ENCODE assay signal across 23 cellular contexts in the genomic region with DNA sequence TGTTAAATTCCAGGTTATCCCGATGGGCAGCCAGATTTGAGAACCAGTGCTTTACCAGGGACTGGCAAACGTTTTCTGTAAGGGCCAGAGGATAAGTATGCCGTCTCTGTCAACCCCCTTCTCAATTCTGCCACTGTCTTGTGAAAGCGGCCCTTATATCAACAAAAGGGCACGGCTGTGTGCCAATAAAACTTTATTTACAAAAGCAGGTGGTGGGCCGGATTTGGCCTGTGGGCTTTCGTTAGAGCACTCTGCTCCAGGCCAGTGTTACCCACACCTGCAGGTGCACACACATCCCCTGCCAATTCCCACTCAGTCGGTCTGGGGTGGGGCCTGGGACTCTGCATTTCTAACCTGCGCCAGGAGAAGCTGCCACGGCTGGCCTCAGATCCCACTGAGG.
A peak's percentile ranks its signal among the peaks of the same experiment; 100 is the strongest.
DNase-seq lines count a peak whose midpoint lies in the region; ATAC-seq and TF ChIP-seq lines count a peak whose summit lies in the region.
"Had no signal": no experiment of that assay in that cellular context is flagged by ENCODE, and none has a peak within 500 bp of the region (broad histone marks: within the 10 kb centered on the region; RNA-seq: fewer than 3 reads in every experiment).

No MANE protein-coding gene starts in this region.

- H3K9me3 Mint-ChIP-seq in glutamatergic neuron (ENCODE audit: unreplicated experiment) (peaks cover 21% of the 10 kb centered on the region), T-cell (no peaks in the 10 kb centered on the region)
- no peaks in the 10 kb centered on the region for H3K9me3 Mint-ChIP-seq in stimulated activated effector memory CD8-positive, alpha-beta T cell treated with anti-CD3 and anti-CD28 coated beads, Interleukin-12 subunit alpha, Interleukin-12 subunit beta, amount 100 ng/mL, for 72 hours

- H3K36me3 Mint-ChIP-seq in glutamatergic neuron (ENCODE audit: unreplicated experiment) (no peaks in the 10 kb centered on the region), T-cell (peaks cover 27% of the 10 kb centered on the region)
- H3K36me3 Mint-ChIP-seq in stimulated activated effector memory CD8-positive, alpha-beta T cell treated with anti-CD3 and anti-CD28 coated beads, Interleukin-12 subunit alpha, Interleukin-12 subunit beta, amount 100 ng/mL, for 72 hours, result peaks cover 45% of the 10 kb centered on the region

- CTCF ChIA-PET in T-cell (lab: Charles Lee), result no interaction called here

- H3K27me3 Mint-ChIP-seq in glutamatergic neuron (ENCODE audit: unreplicated experiment), result peaks cover 22% of the 10 kb centered on the region
- no peaks in the 10 kb centered on the region for H3K27me3 Mint-ChIP-seq in T-cell

- peaks cover 30% of the 10 kb centered on the region for H3K4me1 Mint-ChIP-seq in glutamatergic neuron (ENCODE audit: low read depth, unreplicated experiment)
- peaks cover 42% of the 10 kb centered on the region for H3K4me1 Mint-ChIP-seq in stimulated activated effector memory CD8-positive, alpha-beta T cell treated with anti-CD3 and anti-CD28 coated beads, Interleukin-12 subunit alpha, Interleukin-12 subunit beta, amount 100 ng/mL, for 72 hours
- peaks cover 0 to 3% (median 0%) of the 10 kb centered on the region in 3 donors for H3K4me1 Mint-ChIP-seq in T-cell

- TF ChIP-seq CTCF in LNCaP clone FGC (IDR thresholded peaks at IDR 0.05; ENCODE audit: control insufficient read depth, extremely low read depth, insufficient read depth) (no peak), glutamatergic neuron (IDR thresholded peaks at IDR 0.05; ENCODE audit: partially characterized antibody, unreplicated experiment) (no peak)

- DNase-seq in NCI-H2081 (lab: John Stamatoyannopoulos, UW), result peak; percentile 28 to 62
- no peak for DNase-seq in NCI-H2081 treated with DMSO at 0.1 percent for 48 hours (lab: John Stamatoyannopoulos, UW)
- peak; percentile 89 for DNase-seq in LNCaP clone FGC (ENCODE audit: low read depth)
- peak; percentile 20 to 50 for DNase-seq in SHP77 (lab: John Stamatoyannopoulos, UW)
- no peak for DNase-seq in glutamatergic neuron
- no peak for DNase-seq in dedifferentiated amniotic fluid mesenchymal stem cell (ENCODE audit: extremely low spot score)
- DNase-seq in stimulated activated effector memory CD8-positive, alpha-beta T cell treated with anti-CD3 and anti-CD28 coated beads, Interleukin-12 subunit alpha, Interleukin-12 subunit beta, amount 100 ng/mL, for 72 hours (ENCODE audit: low spot score in 2 of 2), result no peak
- DNase-seq in T-cell, result no peak
- DNase-seq: 8988T, ACHN, BE2C, Calu3, DMS79 treated with DMSO at 0.1 percent for 48 hours, KG1, MM.1S, NCI-H1092, NCI-H1417 treated with DMSO at 0.1 percent for 48 hours, NCI-H1694 treated with DMSO at 0.1 percent for 48 hours, NCI-H2227 treated with DMSO at 0.1 percent for 48 hours, NCI-H524, NCI-H774, PC-9, Right ventricle myocardium superior had no signal

- POLR2A ChIA-PET in T-cell (lab: Charles Lee), result no interaction called here

- no peak overlapping the region for H3K4me3 Mint-ChIP-seq in glutamatergic neuron (ENCODE audit: unreplicated experiment)
- H3K4me3 Mint-ChIP-seq in stimulated activated effector memory CD8-positive, alpha-beta T cell treated with anti-CD3 and anti-CD28 coated beads, Interleukin-12 subunit alpha, Interleukin-12 subunit beta, amount 100 ng/mL, for 72 hours, result no peak overlapping the region
- H3K4me3 Mint-ChIP-seq in T-cell, result no peak overlapping the region

- H3K4me3 ChIP-seq in LNCaP clone FGC (ENCODE audit: low read depth, low read length), result no peak overlapping the region
- H3K4me3 ChIP-seq: PC-9 had no signal

- peak overlapping the region; percentile 17 for H3K27ac Mint-ChIP-seq in glutamatergic neuron (ENCODE audit: unreplicated experiment)
- no peak overlapping the region for H3K27ac Mint-ChIP-seq in stimulated activated effector memory CD8-positive, alpha-beta T cell treated with anti-CD3 and anti-CD28 coated beads, Interleukin-12 subunit alpha, Interleukin-12 subunit beta, amount 100 ng/mL, for 72 hours
- no peak overlapping the region for H3K27ac Mint-ChIP-seq in T-cell

- no peak for ATAC-seq in stimulated activated effector memory CD8-positive, alpha-beta T cell treated with anti-CD3 and anti-CD28 coated beads, Interleukin-12 subunit alpha, Interleukin-12 subunit beta, amount 100 ng/mL, for 72 hours
- no peak for ATAC-seq in T-cell (replicated peaks in 1 of 4)

Comparison
In these comparisons a context has a peak if more than half of its experiments do, and no peak if none do; other contexts are left out.
1. DNase-seq: peak in NCI-H2081 (2 of 2), LNCaP clone FGC (single experiment) and SHP77 (2 of 2); none in NCI-H2081 treated with DMSO at 0.1 percent for 48 hours (single experiment), glutamatergic neuron (single experiment), dedifferentiated amniotic fluid mesenchymal stem cell (single experiment), stimulated activated effector memory CD8-positive, alpha-beta T cell treated with anti-CD3 and anti-CD28 coated beads, Interleukin-12 subunit alpha, Interleukin-12 subunit beta, amount 100 ng/mL, for 72 hours (0 of 2) and T-cell (0 of 34).